In genomic region chr18:22934789-22935188, GRCh38 we compare ENCODE assay signal across 12 cellular contexts. TPM values are rescaled to one million over a fixed set of nuclear protein-coding genes. Genes with fewer than 3 reads are reported as not detected.
DNase-seq lines count a peak whose midpoint lies in the region; ATAC-seq, FAIRE-seq and TF ChIP-seq lines count a peak whose summit lies in the region.
"Had no signal": no experiment of that assay in that cellular context is flagged by ENCODE, and none has a peak within 500 bp of the region (broad histone marks: within the 10 kb centered on the region; RNA-seq: fewer than 3 reads in every experiment).

No MANE protein-coding gene starts in this region.

- H2AFZ ChIP-seq in endothelial cell of umbilical vein (ENCODE audit: low read depth, low read length) = no peak overlapping the region

- peak overlapping the region; percentile 94 for H3K4me3 Mint-ChIP-seq in type B pancreatic cell

- TF ChIP-seq CTCF in cardiac muscle cell (IDR thresholded peaks at IDR 0.05; ENCODE audit: low read depth, low read length) (no peak), heart left ventricle (IDR thresholded peaks at IDR 0.05) (no peak), Panc1 (IDR thresholded peaks at IDR 0.05) (no peak), endothelial cell of umbilical vein (IDR thresholded peaks at IDR 0.05; ENCODE audit: extremely low read depth in 1 of 2, insufficient read depth in 1 of 2, low read depth in 1 of 2, low read length in 2 of 2) (no peak), type B pancreatic cell (conservative IDR thresholded peaks at IDR 0.05) (no peak)

- H3K27ac ChIP-seq in cardiac muscle cell (no peak overlapping the region), heart left ventricle (no peak overlapping the region), Panc1 (ENCODE audit: low read length) (peak overlapping the region; percentile 95), endothelial cell of umbilical vein (ENCODE audit: insufficient read depth, low read depth, low read length) (no peak overlapping the region)
- H3K27ac ChIP-seq: psoas muscle had no signal

- peaks cover 14% of the 10 kb centered on the region for H3K4me1 Mint-ChIP-seq in type B pancreatic cell (ENCODE audit: unreplicated experiment)

- no peaks in the 10 kb centered on the region for H3K9me1 ChIP-seq in endothelial cell of umbilical vein (replicated peaks; ENCODE audit: control insufficient read depth, extremely low read depth, insufficient read depth, low read length)

- H3K4me3 ChIP-seq in cardiac muscle cell (peak overlapping the region; percentile 53), heart left ventricle (no peak overlapping the region), Panc1 (ENCODE audit: low read depth in 2 of 2, low read length in 2 of 2) (peak overlapping the region; percentile 88 to 89), endothelial cell of umbilical vein (replicated peaks in 1 of 3; ENCODE audit: insufficient read depth in 1 of 3, low read depth in 1 of 3, low read length in 3 of 3) (no peak overlapping the region)

- DNase-seq in cardiac muscle cell (ENCODE audit: low read depth in 1 of 2, low spot score in 1 of 2) (no peak), heart left ventricle (no peak), Panc1 (ENCODE audit: low read depth, low spot score) (no peak), endothelial cell of umbilical vein (ENCODE audit: low read depth, low spot score) (no peak), type B pancreatic cell (ENCODE audit: extremely low spot score, unreplicated experiment) (no peak), left lobe of liver (ENCODE audit: low spot score) (no peak), cardiac septum (ENCODE audit: low spot score) (no peak)
- DNase-seq in stimulated activated naive CD4-positive, alpha-beta T cell (lab: John Stamatoyannopoulos, UW) = no peak
- DNase-seq: effector CD4-positive, alpha-beta T cell; NCI-H2029 treated with DMSO at 0.1 percent for 48 hours; psoas muscle; SHP77 had no signal

- POLR2A ChIA-PET in Panc1 (lab: Charles Lee) (no interaction called here), endothelial cell of umbilical vein (lab: Charles Lee) (interaction anchor here (0.8 kb wide), 1 partner anchor 43 kb away, joined by 9 read pairs; no protein-coding TSS in a partner anchor)

- no peak for TF ChIP-seq POLR2A in heart left ventricle (IDR thresholded peaks at IDR 0.05)
- TF ChIP-seq POLR2A in endothelial cell of umbilical vein (IDR thresholded peaks at IDR 0.05; ENCODE audit: low read depth, low read length) = no peak

- ATAC-seq in heart left ventricle (no peak), Panc1 (no peak), left lobe of liver (no peak)
- ATAC-seq: psoas muscle had no signal

- H3K9me3 ChIP-seq in cardiac muscle cell (ENCODE audit: low read depth) (no peaks in the 10 kb centered on the region), heart left ventricle (no peaks in the 10 kb centered on the region), Panc1 (ENCODE audit: control insufficient read depth, insufficient read depth, low read depth, low read length) (no peaks in the 10 kb centered on the region), endothelial cell of umbilical vein (replicated peaks; ENCODE audit: control insufficient read depth, insufficient read depth, low read length) (no peaks in the 10 kb centered on the region)
- H3K9me3 ChIP-seq: psoas muscle had no signal

- H3K4me1 ChIP-seq in cardiac muscle cell (ENCODE audit: low read depth) (peaks cover 45% of the 10 kb centered on the region), heart left ventricle (peaks cover 0 to 18% (median 5%) of the 10 kb centered on the region in 12 donors), Panc1 (ENCODE audit: control insufficient read depth, insufficient read depth, low read length) (peaks cover 10% of the 10 kb centered on the region; the same call in 1 of the 2 replicates), endothelial cell of umbilical vein (ENCODE audit: control insufficient read depth, extremely low read depth, insufficient read depth, low read length) (peaks cover 21% of the 10 kb centered on the region)
- H3K4me1 ChIP-seq: psoas muscle had no signal

- peak overlapping the region; percentile 79 for H3K4me2 ChIP-seq in endothelial cell of umbilical vein (ENCODE audit: insufficient read depth, low read length)

- no peak overlapping the region for H3K27ac Mint-ChIP-seq in type B pancreatic cell

- CTCF ChIA-PET in Panc1 (lab: Charles Lee) = no interaction called here
- CTCF ChIA-PET in endothelial cell of umbilical vein (lab: Charles Lee) = interaction anchor here (1.5 to 3.8 kb wide), 3 partner anchors 43 to 50 kb away, joined by 4 to 40 read pairs (median 15); no protein-coding TSS in a partner anchor

- in situ Hi-C loops in Panc1 (cut with HindIII; ENCODE audit: low pct_unique_long_range_greater_than_20kb, low sequenced_read_pairs) = no loop called here

- H3K36me3 Mint-ChIP-seq in type B pancreatic cell = peaks cover 14% of the 10 kb centered on the region

- no peak for FAIRE-seq in endothelial cell of umbilical vein (lab: Jason Lieb, UNC)

- no peaks in the 10 kb centered on the region for H3K79me2 ChIP-seq in endothelial cell of umbilical vein (ENCODE audit: control insufficient read depth, insufficient read depth, low read length)

- no peaks in the 10 kb centered on the region for H4K20me1 ChIP-seq in endothelial cell of umbilical vein (replicated peaks; ENCODE audit: control insufficient read depth, extremely low read depth, insufficient read depth, low read length)

- H3K36me3 ChIP-seq in cardiac muscle cell (no peaks in the 10 kb centered on the region), heart left ventricle (peaks cover 0 to 23% (median 0%) of the 10 kb centered on the region in 9 donors), Panc1 (ENCODE audit: control insufficient read depth, insufficient read depth, low read length) (peaks cover 6% of the 10 kb centered on the region), endothelial cell of umbilical vein (ENCODE audit: control insufficient read depth in 2 of 2, extremely low read depth in 1 of 2, insufficient read depth in 2 of 2, low read length in 2 of 2) (no peaks in the 10 kb centered on the region)

- 94 to 100% (median 99%) methylated on average over 1 of the region's 1 CpG for WGBS in heart left ventricle, 4 donors

- dilution Hi-C loops in endothelial cell of umbilical vein (cut with MboI; ENCODE audit: extremely low pct_ligation_motif_present, low sequenced_read_pairs) = no loop called here

- intact Hi-C loops in heart left ventricle (cut with DNase I) (loop anchor here in 8 of 10 donors (5.0 to 10.0 kb wide), 5 partner anchors 43 to 480 kb away; no protein-coding TSS in a partner anchor), Panc1 (cut with micrococcal nuclease; ENCODE audit: unreplicated experiment) (loop anchor here (5.0 to 10.0 kb wide), 3 partner anchors 50 to 200 kb away; partner anchors contain the start of gene CABLES1), endothelial cell of umbilical vein (cut with micrococcal nuclease) (loop anchor here (5.0 kb wide), 3 partner anchors 122 to 523 kb away; no protein-coding TSS in a partner anchor), cardiac septum (cut with DNase I) (loop anchor here (5.0 kb wide), 1 partner anchor 48 kb away; no protein-coding TSS in a partner anchor)

- BruUV-seq in Panc1 (replicated peaks; lab: Mats Ljungman, UMichigan) (no TSS peak), endothelial cell of umbilical vein (replicated peaks; lab: Mats Ljungman, UMichigan) (no TSS peak)

- H3K27me3 ChIP-seq in cardiac muscle cell (no peaks in the 10 kb centered on the region), heart left ventricle (no peaks in the 10 kb centered on the region), Panc1 (ENCODE audit: control insufficient read depth, insufficient read depth, low read length) (no peaks in the 10 kb centered on the region), endothelial cell of umbilical vein (ENCODE audit: control insufficient read depth in 2 of 2, insufficient read depth in 2 of 2, low read length in 2 of 2) (no peaks in the 10 kb centered on the region)

- H3K9ac ChIP-seq in endothelial cell of umbilical vein (replicated peaks; ENCODE audit: extremely low read depth, insufficient read depth, low read length) = no peak overlapping the region

- no peaks in the 10 kb centered on the region for H3K9me3 Mint-ChIP-seq in type B pancreatic cell

- no peaks in the 10 kb centered on the region for H3K27me3 Mint-ChIP-seq in type B pancreatic cell

TF ChIP-seq in endothelial cell of umbilical vein, 7 proteins besides CTCF, POLR2A, EP300 and RAD21:
- TF ChIP-seq FOS (IDR thresholded peaks at IDR 0.05; ENCODE audit: borderline replicate concordance, insufficient read depth, low read length) (no peak), POLR2AphosphoS5 (IDR thresholded peaks at IDR 0.05; ENCODE audit: insufficient read depth, low read depth, low read length) (no peak), MAX (IDR thresholded peaks at IDR 0.05; ENCODE audit: insufficient read depth, insufficient read length) (no peak), JUN (IDR thresholded peaks at IDR 0.05; ENCODE audit: borderline replicate concordance, insufficient read depth, insufficient read length, low read depth) (no peak), GATA2 (IDR thresholded peaks at IDR 0.05; ENCODE audit: insufficient read depth, insufficient read length, low read depth, low read length) (no peak), EZH2 (IDR thresholded peaks at IDR 0.05; ENCODE audit: borderline replicate concordance, low read depth, low read length, severe bottlenecking) (no peak), MYC (IDR thresholded peaks at IDR 0.05; ENCODE audit: low read depth, low read length) (no peak)

RNA-seq across cellular contexts. Expression of gene RBBP8, which starts 1.7 kb away (rescaled TPM):
- total RNA-seq in cardiac muscle cell = 20.6 and 30.1 TPM in 2 replicates
- 27.4 and 30.3 TPM in 2 replicates for polyA plus RNA-seq in cardiac muscle cell
- total RNA-seq in heart left ventricle = 10 to 100 TPM in 1 of 9 donors, 1 to 10 TPM in 8; 5.1 to 12.2 (median 8.6) TPM
- polyA plus RNA-seq in heart left ventricle = 1 to 10 TPM; 8.8 to 9.5 TPM
- total RNA-seq in Panc1 (2021; ENCODE audit: unreplicated experiment) = 62.8 TPM
- polyA plus RNA-seq in Panc1 (2012; ENCODE audit: insufficient read length) = 18.6 TPM
- total RNA-seq in endothelial cell of umbilical vein = 13.5 and 15.4 TPM in 2 replicates
- 3.0 TPM in 2 replicates for polyA plus RNA-seq in endothelial cell of umbilical vein
- 8.6 TPM in 2 replicates for polyA plus RNA-seq in endothelial cell of umbilical vein (2011; cell fraction: cytosol; rRNA removed)
- 6.8 and 8.3 TPM in 2 replicates for polyA plus RNA-seq in endothelial cell of umbilical vein (2011; cell fraction: nucleus; rRNA removed)
- polyA plus RNA-seq in endothelial cell of umbilical vein (2012) = 5.6 and 13.7 TPM in 2 replicates
- polyA minus RNA-seq in endothelial cell of umbilical vein = 7.7 and 9.8 TPM in 2 replicates
- 48.7 TPM for polyA minus RNA-seq in endothelial cell of umbilical vein (2011; cell fraction: cytosol; rRNA and poly(A)+ RNA removed)
- polyA minus RNA-seq in endothelial cell of umbilical vein (2011; cell fraction: nucleus; rRNA and poly(A)+ RNA removed) = 8.7 and 22.6 TPM in 2 replicates
- total RNA-seq in type B pancreatic cell (ENCODE audit: low replicate concordance) = 23.7 and 26.7 TPM in 2 replicates
- 11.7 TPM for total RNA-seq in left lobe of liver
- 7.2 TPM for total RNA-seq in cardiac septum

Comparison
In these comparisons a context has a peak if more than half of its experiments do, and no peak if none do; other contexts are left out.
1. H3K4me3 ChIP-seq: peak in cardiac muscle cell (single experiment) and Panc1 (2 of 2); none in heart left ventricle (0 of 12) and endothelial cell of umbilical vein (0 of 3).